Comparison of ENCODE assay signal across 11 cellular contexts in the genomic region with DNA sequence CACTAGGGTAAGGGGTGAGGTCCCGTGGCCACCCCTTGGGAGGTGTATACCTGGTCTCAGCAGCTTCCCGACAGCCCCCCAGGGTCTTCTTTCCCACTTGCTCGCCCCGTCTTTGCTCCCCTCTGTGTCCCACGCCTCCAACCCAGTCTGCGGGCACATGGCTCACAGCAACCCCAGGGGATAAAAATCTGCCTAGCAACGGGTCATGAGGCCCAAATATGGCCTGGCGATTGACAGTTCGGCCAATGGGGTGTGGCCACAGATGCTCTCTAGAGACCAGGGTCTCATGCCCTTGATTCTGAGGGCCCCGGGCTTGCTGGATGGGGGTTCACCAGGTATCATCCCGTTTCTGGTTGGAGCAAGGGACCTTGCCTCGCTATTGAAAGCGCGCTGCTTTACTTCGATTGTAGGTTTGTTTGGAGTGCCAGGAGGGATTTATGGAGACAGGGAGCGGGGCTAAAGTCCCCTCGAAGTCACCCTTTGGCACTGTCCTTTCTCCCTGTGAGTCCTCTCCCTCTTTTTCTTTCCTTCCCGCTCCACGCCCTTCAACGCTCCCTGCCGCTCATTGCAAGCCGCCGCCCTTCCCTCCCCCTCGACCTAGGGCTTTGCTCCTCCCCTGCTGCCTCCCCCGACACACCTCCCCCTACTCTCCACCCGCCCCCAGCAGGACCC. TPM values are rescaled to one million over a fixed set of nuclear protein-coding genes. Genes with fewer than 3 reads are reported as not detected.
DNase-seq lines count a peak whose midpoint lies in the region; ATAC-seq and TF ChIP-seq lines count a peak whose summit lies in the region.
"Had no signal": no experiment of that assay in that cellular context is flagged by ENCODE, and none has a peak within 500 bp of the region (broad histone marks: within the 10 kb centered on the region; RNA-seq: fewer than 3 reads in every experiment).

No MANE protein-coding gene starts in this region.

- TF ChIP-seq POLR2A in vagina (IDR thresholded peaks at IDR 0.05) = no peak

- H3K36me3 ChIP-seq in SK-N-SH (replicated peaks in 1 of 2; ENCODE audit: control insufficient read depth in 1 of 2, insufficient read depth in 2 of 2, low read length in 1 of 2) = no peaks in the 10 kb centered on the region
- no peaks in the 10 kb centered on the region for H3K36me3 ChIP-seq in endodermal cell (ENCODE audit: control insufficient read depth, insufficient read depth, low read length)
- H3K36me3 ChIP-seq in vagina = no peaks in the 10 kb centered on the region
- H3K36me3 ChIP-seq: adrenal gland had no signal

- H3K9me2 ChIP-seq in SK-N-SH = no peaks in the 10 kb centered on the region

- H3K4me3 Mint-ChIP-seq in endodermal cell = peak overlapping the region; percentile 37

- no peak for TF ChIP-seq EP300 in SK-N-SH (IDR thresholded peaks at IDR 0.05; ENCODE audit: borderline replicate concordance in 1 of 2, low read depth in 1 of 2, low read length in 1 of 2)

- 88% methylated on average over 26 of the region's 26 CpGs for WGBS in SK-N-SH (ENCODE audit: low lambda C conversion rate)
- WGBS in endodermal cell (ENCODE audit: insufficient coverage in 1 of 2, insufficient read length in 1 of 2), 2 experiments = 27 to 40% methylated on average over 15 to 26 of the region's 26 CpGs

- H4K20me1 ChIP-seq in SK-N-SH (ENCODE audit: insufficient read depth) = no peaks in the 10 kb centered on the region

- H3K9me3 ChIP-seq in SK-N-SH = no peaks in the 10 kb centered on the region
- no peaks in the 10 kb centered on the region for H3K9me3 ChIP-seq in endodermal cell (ENCODE audit: control insufficient read depth, low read length)
- H3K9me3 ChIP-seq in vagina = no peaks in the 10 kb centered on the region
- H3K9me3 ChIP-seq: adrenal gland had no signal

- no peak overlapping the region for H3K4me2 ChIP-seq in SK-N-SH

- intact Hi-C loops in vagina (cut with DNase I) = no loop called here

- peaks cover 41% of the 10 kb centered on the region for H3K4me1 Mint-ChIP-seq in endodermal cell

- ATAC-seq in SK-N-SH treated with all-trans-retinoic acid at 6 μM for 48 hours = no peak

- H3K79me2 ChIP-seq in SK-N-SH (ENCODE audit: insufficient read depth) = peaks cover 4% of the 10 kb centered on the region

- TF ChIP-seq CTCF in SK-N-SH (IDR thresholded peaks at IDR 0.05) (no peak), endodermal cell (conservative IDR thresholded peaks at IDR 0.05) (no peak), vagina (IDR thresholded peaks at IDR 0.05) (no peak)

- no peak for TF ChIP-seq RAD21 in SK-N-SH (IDR thresholded peaks at IDR 0.05; ENCODE audit: low read length)

- peaks cover 9% of the 10 kb centered on the region for H3F3A ChIP-seq in SK-N-SH (replicated peaks; ENCODE audit: insufficient read depth)

- H3K9ac ChIP-seq in SK-N-SH = no peak overlapping the region
- H3K9ac ChIP-seq in endodermal cell (ENCODE audit: extremely low read depth, low read length, poor library complexity, severe bottlenecking) = no peak overlapping the region

- POLR2A ChIA-PET in SK-N-SH (lab: Yijun Ruan, JAX) = no interaction called here

- peak overlapping the region; percentile 17 for H3K27ac Mint-ChIP-seq in endodermal cell

- H3K4me1 ChIP-seq in SK-N-SH (ENCODE audit: control insufficient read depth in 1 of 2, insufficient read depth in 2 of 2, low read depth in 1 of 2, low read length in 1 of 2) (peaks cover 6 to 7% of the 10 kb centered on the region in 2 experiments; a peak in 2 of 4 replicates), endodermal cell (ENCODE audit: control insufficient read depth, insufficient read depth, low read length) (peaks cover 20% of the 10 kb centered on the region), vagina (peaks cover 79% of the 10 kb centered on the region)

- H3K9me3 Mint-ChIP-seq in endodermal cell = no peaks in the 10 kb centered on the region

- H3K4me3 ChIP-seq in SK-N-SH (ENCODE audit: low read depth in 2 of 2, low read length in 1 of 2) (no peak overlapping the region), endodermal cell (ENCODE audit: low read length) (no peak overlapping the region), vagina (peak overlapping the region; percentile 15 to 38)

- CTCF ChIA-PET in SK-N-SH (lab: Yijun Ruan, JAX) = interaction anchor here (2.7 kb wide), 1 partner anchor 38 kb away, joined by 9 read pairs; no protein-coding TSS in a partner anchor

- H2AFZ ChIP-seq in SK-N-SH (ENCODE audit: low read depth) = no peak overlapping the region

- DNase-seq in SK-N-SH (no peak), endodermal cell (peak; percentile 85), medulla oblongata (ENCODE audit: extremely low spot score) (peak; percentile 24), vagina (ENCODE audit: extremely low spot score in 2 of 2) (no peak), NCI-H345 (lab: John Stamatoyannopoulos, UW) (no peak), NCI-H2029 (lab: John Stamatoyannopoulos, UW) (no peak)
- no peak for DNase-seq in stimulated activated CD4-positive, alpha-beta T cell treated with anti-CD3 and anti-CD28 coated beads, Interleukin-1b, Interleukin-23, amount 100 ng/mL, for 48 hours
- DNase-seq: ACHN, NCI-H524 treated with DMSO at 0.1 percent for 48 hours had no signal

- peaks cover 16% of the 10 kb centered on the region for H3K27me3 Mint-ChIP-seq in endodermal cell (ENCODE audit: insufficient read depth)

- no peaks in the 10 kb centered on the region for H3K36me3 Mint-ChIP-seq in endodermal cell (ENCODE audit: low read depth)

- H3K27ac ChIP-seq in SK-N-SH (ENCODE audit: low read depth in 2 of 2, low read length in 1 of 2) = no peak overlapping the region
- H3K27ac ChIP-seq in endodermal cell (ENCODE audit: low read depth, low read length) = no peak overlapping the region
- peak overlapping the region; percentile 63 for H3K27ac ChIP-seq in vagina
- H3K27ac ChIP-seq: adrenal gland had no signal

- no peaks in the 10 kb centered on the region for H3K27me3 ChIP-seq in SK-N-SH (ENCODE audit: insufficient read depth)
- H3K27me3 ChIP-seq in endodermal cell (ENCODE audit: control insufficient read depth, insufficient read depth, low read length, poor library complexity, severe bottlenecking) = no peaks in the 10 kb centered on the region
- H3K27me3 ChIP-seq in vagina = no peaks in the 10 kb centered on the region
- H3K27me3 ChIP-seq: adrenal gland had no signal

TF ChIP-seq in SK-N-SH, 30 proteins besides CTCF, POLR2A, EP300 and RAD21:
- TF ChIP-seq TCF12 (IDR thresholded peaks at IDR 0.05) (no peak), RFX5 (IDR thresholded peaks at IDR 0.05; ENCODE audit: low read length) (peak; percentile 86), MXI1 (IDR thresholded peaks at IDR 0.05; ENCODE audit: low read depth, low read length) (no peak)

TF ChIP-seq in SK-N-SH treated with all-trans-retinoic acid at 6 μM for 48 hours, 23 proteins besides CTCF, POLR2A, EP300 and RAD21 (continues in another document):
- no peak for TF ChIP-seq ISL1 (CRISPR knock-in tag; IDR thresholded peaks at IDR 0.05)
- no peak for TF ChIP-seq ZNF70 (CRISPR knock-in tag; IDR thresholded peaks at IDR 0.05)
- TF ChIP-seq, protein P1, sequence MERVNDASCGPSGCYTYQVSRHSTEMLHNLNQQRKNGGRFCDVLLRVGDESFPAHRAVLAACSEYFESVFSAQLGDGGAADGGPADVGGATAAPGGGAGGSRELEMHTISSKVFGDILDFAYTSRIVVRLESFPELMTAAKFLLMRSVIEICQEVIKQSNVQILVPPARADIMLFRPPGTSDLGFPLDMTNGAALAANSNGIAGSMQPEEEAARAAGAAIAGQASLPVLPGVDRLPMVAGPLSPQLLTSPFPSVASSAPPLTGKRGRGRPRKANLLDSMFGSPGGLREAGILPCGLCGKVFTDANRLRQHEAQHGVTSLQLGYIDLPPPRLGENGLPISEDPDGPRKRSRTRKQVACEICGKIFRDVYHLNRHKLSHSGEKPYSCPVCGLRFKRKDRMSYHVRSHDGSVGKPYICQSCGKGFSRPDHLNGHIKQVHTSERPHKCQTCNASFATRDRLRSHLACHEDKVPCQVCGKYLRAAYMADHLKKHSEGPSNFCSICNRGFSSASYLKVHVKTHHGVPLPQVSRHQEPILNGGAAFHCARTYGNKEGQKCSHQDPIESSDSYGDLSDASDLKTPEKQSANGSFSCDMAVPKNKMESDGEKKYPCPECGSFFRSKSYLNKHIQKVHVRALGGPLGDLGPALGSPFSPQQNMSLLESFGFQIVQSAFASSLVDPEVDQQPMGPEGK (CRISPR knock-in tag; IDR thresholded peaks at IDR 0.05; ENCODE audit: borderline replicate concordance) = no peak
- no peak for TF ChIP-seq OSR1 (CRISPR knock-in tag; IDR thresholded peaks at IDR 0.05)
- TF ChIP-seq ZFP3 (CRISPR knock-in tag; IDR thresholded peaks at IDR 0.05) = no peak
- TF ChIP-seq ZFP30 (CRISPR knock-in tag; IDR thresholded peaks at IDR 0.05) = no peak
- TF ChIP-seq CREB5 (CRISPR knock-in tag; IDR thresholded peaks at IDR 0.05; ENCODE audit: low read depth) = no peak
- TF ChIP-seq ZNF8 (CRISPR knock-in tag; IDR thresholded peaks at IDR 0.05) = no peak
- TF ChIP-seq BACH2 (CRISPR knock-in tag; IDR thresholded peaks at IDR 0.05; ENCODE audit: borderline replicate concordance) = no peak
- TF ChIP-seq SNAI2 (CRISPR knock-in tag; IDR thresholded peaks at IDR 0.05) = no peak

RNA-seq across cellular contexts. Expression of gene AHNAK, which starts 41.4 kb away (rescaled TPM):
- polyA plus RNA-seq in SK-N-SH (2012; rRNA removed) = 57.8 and 62.3 TPM in 2 replicates
- polyA plus RNA-seq in SK-N-SH (2012; cell fraction: cytosol; rRNA removed) = 49.7 and 55.0 TPM in 2 replicates
- polyA plus RNA-seq in SK-N-SH (2012; cell fraction: nucleus; rRNA removed) = 78.7 and 115 TPM in 2 replicates
- total RNA-seq in endodermal cell = 100 to 1,000 TPM; 109 to 165 TPM
- polyA plus RNA-seq in endodermal cell (2013, experiment 1 of 2) = 18.4 TPM
- 24.8 TPM for polyA plus RNA-seq in endodermal cell (2013, experiment 2 of 2)
- total RNA-seq in vagina = 828 TPM

Comparison
In these comparisons a context has a peak if more than half of its experiments do, and no peak if none do; other contexts are left out.
1. DNase-seq: peak in endodermal cell (single experiment) and medulla oblongata (single experiment); none in SK-N-SH (single experiment), vagina (0 of 2), stimulated activated CD4-positive, alpha-beta T cell treated with anti-CD3 and anti-CD28 coated beads, Interleukin-1b, Interleukin-23, amount 100 ng/mL, for 48 hours (single experiment), NCI-H345 (single experiment) and NCI-H2029 (single experiment).
2. H3K4me3 ChIP-seq: peak in vagina (2 of 2); none in SK-N-SH (0 of 2) and endodermal cell (single experiment).